Comparison of ENCODE assay signal across 1 cellular context in the genomic region with DNA sequence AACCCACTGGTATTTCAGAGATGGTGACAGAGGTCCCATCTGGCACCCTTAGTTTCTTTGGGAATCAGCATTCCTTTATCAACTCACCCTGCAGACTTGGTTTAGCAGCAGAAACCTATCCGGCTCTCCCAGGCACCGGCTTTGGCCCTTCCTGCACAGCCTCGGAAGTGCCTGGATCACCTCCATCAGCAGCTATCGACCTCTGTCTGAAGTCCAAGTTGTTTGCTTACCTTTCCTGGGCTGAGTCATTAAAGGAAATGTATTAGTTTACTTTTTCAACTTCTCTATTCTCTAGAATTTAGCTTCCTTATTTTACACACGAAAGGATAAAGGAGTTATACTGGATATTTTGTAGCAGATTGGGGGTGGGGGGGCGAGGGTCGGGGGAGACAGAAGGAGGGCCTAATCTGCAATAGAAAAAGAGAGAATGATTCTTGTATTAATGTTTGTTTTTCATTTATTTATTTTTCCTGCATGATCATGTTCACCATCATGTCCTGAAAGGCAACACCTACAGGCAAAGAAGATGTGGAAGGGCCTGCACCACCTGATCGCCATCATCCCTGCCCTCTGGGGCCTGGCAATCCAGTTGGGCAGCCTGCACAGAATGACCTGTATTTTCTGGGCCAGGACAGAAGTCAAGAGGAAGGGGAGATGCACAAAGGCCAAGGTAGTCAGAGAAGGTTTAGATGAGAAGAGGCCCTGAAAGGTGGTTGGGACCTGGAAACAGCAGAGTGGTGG.
TF ChIP-seq lines count a peak whose summit lies in the region.

No MANE protein-coding gene starts in this region.

TF ChIP-seq in endothelial cell of umbilical vein, 7 proteins besides CTCF, POLR2A, EP300 and RAD21 (continued from another document):
- TF ChIP-seq, protein P1, sequence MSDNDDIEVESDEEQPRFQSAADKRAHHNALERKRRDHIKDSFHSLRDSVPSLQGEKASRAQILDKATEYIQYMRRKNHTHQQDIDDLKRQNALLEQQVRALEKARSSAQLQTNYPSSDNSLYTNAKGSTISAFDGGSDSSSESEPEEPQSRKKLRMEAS (IDR thresholded peaks at IDR 0.05; ENCODE audit: insufficient read depth, insufficient read length): no peak
- TF ChIP-seq FOS (IDR thresholded peaks at IDR 0.05; ENCODE audit: borderline replicate concordance, insufficient read depth, low read length) (peak; percentile 65), MYC (IDR thresholded peaks at IDR 0.05; ENCODE audit: low read depth, low read length) (no peak), POLR2AphosphoS5 (IDR thresholded peaks at IDR 0.05; ENCODE audit: insufficient read depth, low read depth, low read length) (peak; percentile 38), EZH2 (IDR thresholded peaks at IDR 0.05; ENCODE audit: borderline replicate concordance, low read depth, low read length, severe bottlenecking) (no peak), JUN (IDR thresholded peaks at IDR 0.05; ENCODE audit: borderline replicate concordance, insufficient read depth, insufficient read length, low read depth) (no peak)
